In genomic region chr2:233912799-233913423, GRCh38 we compare ENCODE assay signal across 9 cellular contexts. TPM values are rescaled to one million over a fixed set of nuclear protein-coding genes. Genes with fewer than 3 reads are reported as not detected.
DNase-seq lines count a peak whose midpoint lies in the region; ATAC-seq and TF ChIP-seq lines count a peak whose summit lies in the region.
"Had no signal": no experiment of that assay in that cellular context is flagged by ENCODE, and none has a peak within 500 bp of the region (broad histone marks: within the 10 kb centered on the region; RNA-seq: fewer than 3 reads in every experiment).

No MANE protein-coding gene starts in this region.

- H3K27me3 ChIP-seq in Caco-2 (replicated peaks; ENCODE audit: control insufficient read depth, insufficient read depth, low read length) = no peaks in the 10 kb centered on the region
- peaks cover 16% of the 10 kb centered on the region for H3K27me3 ChIP-seq in CD4-positive, alpha-beta T cell (ENCODE audit: control insufficient read depth, insufficient read depth, low read length)

- H3K27ac Mint-ChIP-seq in Caco-2 (ENCODE audit: unreplicated experiment) = no peak overlapping the region
- no peak overlapping the region for H3K27ac Mint-ChIP-seq in activated naive CD8-positive, alpha-beta T cell treated with anti-CD3 and anti-CD28 coated beads, Interleukin-2, amount 10 ng/mL, durations not matched to agents 7 days and 5 days
- no peak overlapping the region for H3K27ac Mint-ChIP-seq in CD4-positive, alpha-beta T cell

- no peak for TF ChIP-seq EP300 in Ishikawa (IDR thresholded peaks at IDR 0.05; ENCODE audit: borderline replicate concordance)

- no peak overlapping the region for H3K4me3 ChIP-seq in Caco-2 (ENCODE audit: low read depth, low read length)

- peak; percentile 48 to 65 for DNase-seq in Caco-2
- DNase-seq in activated naive CD8-positive, alpha-beta T cell treated with anti-CD3 and anti-CD28 coated beads, Interleukin-2, amount 10 ng/mL, durations not matched to agents 7 days and 5 days = peak; percentile 56
- DNase-seq in left kidney (ENCODE audit: low read depth, low spot score) = peak; percentile 92
- DNase-seq in CD4-positive, alpha-beta T cell = no peak
- DNase-seq in activated CD8-positive, alpha-beta memory T cell treated with anti-CD3 and anti-CD28 coated beads, Interleukin-2, amount 50 U/mL, for 4 hours = no peak
- DNase-seq: NCI-H82 had no signal

- no peaks in the 10 kb centered on the region for H3K4me1 ChIP-seq in Caco-2

- TF ChIP-seq RAD21 in Ishikawa (IDR thresholded peaks at IDR 0.05; ENCODE audit: low read depth) = no peak

- CTCF ChIA-PET in Caco-2 (lab: Charles Lee) = interaction anchor here (0.7 kb wide), 1 partner anchor 62 kb away, joined by 3 read pairs; no protein-coding TSS in a partner anchor
- CTCF ChIA-PET in CD4-positive, alpha-beta T cell (lab: Charles Lee) = no interaction called here

- intact Hi-C loops in Caco-2 (cut with micrococcal nuclease; ENCODE audit: unreplicated experiment) = no loop called here
- intact Hi-C loops in CD4-positive, alpha-beta T cell (cut with DNase I, micrococcal nuclease) = no loop called here

- POLR2A ChIA-PET in Caco-2 (lab: Charles Lee) = no interaction called here
- POLR2A ChIA-PET in activated naive CD8-positive, alpha-beta T cell treated with anti-CD3 and anti-CD28 coated beads, Interleukin-2, amount 10 ng/mL, durations not matched to agents 7 days and 5 days (lab: Charles Lee) = no interaction called here
- POLR2A ChIA-PET in CD4-positive, alpha-beta T cell (lab: Charles Lee) = no interaction called here

- no peaks in the 10 kb centered on the region for H3K36me3 Mint-ChIP-seq in Caco-2 (ENCODE audit: insufficient read depth, unreplicated experiment)
- H3K36me3 Mint-ChIP-seq in activated naive CD8-positive, alpha-beta T cell treated with anti-CD3 and anti-CD28 coated beads, Interleukin-2, amount 10 ng/mL, durations not matched to agents 7 days and 5 days = no peaks in the 10 kb centered on the region
- H3K36me3 Mint-ChIP-seq in CD4-positive, alpha-beta T cell (ENCODE audit: low read depth) = no peaks in the 10 kb centered on the region

- BruUV-seq in Caco-2 (replicated peaks; lab: Mats Ljungman, UMichigan) = no TSS peak

- no peak for ATAC-seq in activated naive CD8-positive, alpha-beta T cell treated with anti-CD3 and anti-CD28 coated beads, Interleukin-2, amount 10 ng/mL, durations not matched to agents 7 days and 5 days (ENCODE audit: low read depth)
- ATAC-seq in CD4-positive, alpha-beta T cell (ENCODE audit: poor library complexity) = no peak
- ATAC-seq in HG02852 (IDR thresholded peaks at IDR 0.05; ENCODE audit: unreplicated experiment) = no peak
- no peak for ATAC-seq in GM21576 (IDR thresholded peaks at IDR 0.05; ENCODE audit: unreplicated experiment)

- H3K4me3 Mint-ChIP-seq in Caco-2 (ENCODE audit: unreplicated experiment) = no peak overlapping the region
- no peak overlapping the region for H3K4me3 Mint-ChIP-seq in activated naive CD8-positive, alpha-beta T cell treated with anti-CD3 and anti-CD28 coated beads, Interleukin-2, amount 10 ng/mL, durations not matched to agents 7 days and 5 days
- no peak overlapping the region for H3K4me3 Mint-ChIP-seq in CD4-positive, alpha-beta T cell

- H3K27me3 Mint-ChIP-seq in Caco-2 (ENCODE audit: insufficient read depth, unreplicated experiment) = peaks cover 12% of the 10 kb centered on the region
- H3K27me3 Mint-ChIP-seq in activated naive CD8-positive, alpha-beta T cell treated with anti-CD3 and anti-CD28 coated beads, Interleukin-2, amount 10 ng/mL, durations not matched to agents 7 days and 5 days = peaks cover 18% of the 10 kb centered on the region
- H3K27me3 Mint-ChIP-seq in CD4-positive, alpha-beta T cell = peaks cover 38% of the 10 kb centered on the region

- H3K9me3 Mint-ChIP-seq in Caco-2 (ENCODE audit: unreplicated experiment) = no peaks in the 10 kb centered on the region
- no peaks in the 10 kb centered on the region for H3K9me3 Mint-ChIP-seq in activated naive CD8-positive, alpha-beta T cell treated with anti-CD3 and anti-CD28 coated beads, Interleukin-2, amount 10 ng/mL, durations not matched to agents 7 days and 5 days
- H3K9me3 Mint-ChIP-seq in CD4-positive, alpha-beta T cell = no peaks in the 10 kb centered on the region

- TF ChIP-seq CTCF in Caco-2 (IDR thresholded peaks at IDR 0.05; ENCODE audit: insufficient read depth in 1 of 2, low read depth in 1 of 2, low read length in 1 of 2, severe bottlenecking in 1 of 2, unreplicated experiment in 1 of 2) = no peak
- TF ChIP-seq CTCF in CD4-positive, alpha-beta T cell (IDR thresholded peaks at IDR 0.05) = no peak

- H3K9me3 ChIP-seq in Caco-2 = no peaks in the 10 kb centered on the region
- H3K9me3 ChIP-seq in CD4-positive, alpha-beta T cell (ENCODE audit: control insufficient read depth, low read length) = no peaks in the 10 kb centered on the region

- no peaks in the 10 kb centered on the region for H3K4me1 Mint-ChIP-seq in Caco-2 (ENCODE audit: low read depth, unreplicated experiment)
- no peaks in the 10 kb centered on the region for H3K4me1 Mint-ChIP-seq in activated naive CD8-positive, alpha-beta T cell treated with anti-CD3 and anti-CD28 coated beads, Interleukin-2, amount 10 ng/mL, durations not matched to agents 7 days and 5 days
- H3K4me1 Mint-ChIP-seq in CD4-positive, alpha-beta T cell (ENCODE audit: low read depth) = no peaks in the 10 kb centered on the region

- H3K36me3 ChIP-seq in Caco-2 (ENCODE audit: control insufficient read depth, insufficient read depth, low read length) = no peaks in the 10 kb centered on the region

- H3K27ac ChIP-seq in CD4-positive, alpha-beta T cell (ENCODE audit: low read depth, low read length) = no peak overlapping the region

TF ChIP-seq in Ishikawa, 13 proteins besides CTCF, POLR2A, EP300 and RAD21:
- TF ChIP-seq YY1 (IDR thresholded peaks at IDR 0.05; ENCODE audit: low read depth) = no peak
- TF ChIP-seq, protein P1, sequence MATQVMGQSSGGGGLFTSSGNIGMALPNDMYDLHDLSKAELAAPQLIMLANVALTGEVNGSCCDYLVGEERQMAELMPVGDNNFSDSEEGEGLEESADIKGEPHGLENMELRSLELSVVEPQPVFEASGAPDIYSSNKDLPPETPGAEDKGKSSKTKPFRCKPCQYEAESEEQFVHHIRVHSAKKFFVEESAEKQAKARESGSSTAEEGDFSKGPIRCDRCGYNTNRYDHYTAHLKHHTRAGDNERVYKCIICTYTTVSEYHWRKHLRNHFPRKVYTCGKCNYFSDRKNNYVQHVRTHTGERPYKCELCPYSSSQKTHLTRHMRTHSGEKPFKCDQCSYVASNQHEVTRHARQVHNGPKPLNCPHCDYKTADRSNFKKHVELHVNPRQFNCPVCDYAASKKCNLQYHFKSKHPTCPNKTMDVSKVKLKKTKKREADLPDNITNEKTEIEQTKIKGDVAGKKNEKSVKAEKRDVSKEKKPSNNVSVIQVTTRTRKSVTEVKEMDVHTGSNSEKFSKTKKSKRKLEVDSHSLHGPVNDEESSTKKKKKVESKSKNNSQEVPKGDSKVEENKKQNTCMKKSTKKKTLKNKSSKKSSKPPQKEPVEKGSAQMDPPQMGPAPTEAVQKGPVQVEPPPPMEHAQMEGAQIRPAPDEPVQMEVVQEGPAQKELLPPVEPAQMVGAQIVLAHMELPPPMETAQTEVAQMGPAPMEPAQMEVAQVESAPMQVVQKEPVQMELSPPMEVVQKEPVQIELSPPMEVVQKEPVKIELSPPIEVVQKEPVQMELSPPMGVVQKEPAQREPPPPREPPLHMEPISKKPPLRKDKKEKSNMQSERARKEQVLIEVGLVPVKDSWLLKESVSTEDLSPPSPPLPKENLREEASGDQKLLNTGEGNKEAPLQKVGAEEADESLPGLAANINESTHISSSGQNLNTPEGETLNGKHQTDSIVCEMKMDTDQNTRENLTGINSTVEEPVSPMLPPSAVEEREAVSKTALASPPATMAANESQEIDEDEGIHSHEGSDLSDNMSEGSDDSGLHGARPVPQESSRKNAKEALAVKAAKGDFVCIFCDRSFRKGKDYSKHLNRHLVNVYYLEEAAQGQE (IDR thresholded peaks at IDR 0.05; ENCODE audit: low read depth) = peak; percentile 97

RNA-seq across cellular contexts. Expression of gene TRPM8, which starts 4.3 kb away (rescaled TPM):
- not detected in 2 replicates for total RNA-seq in Caco-2 (2022)
- total RNA-seq in activated naive CD8-positive, alpha-beta T cell treated with anti-CD3 and anti-CD28 coated beads, Interleukin-2, amount 10 ng/mL, durations not matched to agents 7 days and 5 days = not detected
- not detected for total RNA-seq in CD4-positive, alpha-beta T cell

RNA-seq across cellular contexts. Expression of gene HJURP, which starts 58.6 kb away (rescaled TPM):
- total RNA-seq in Caco-2 (2022) = 29.7 and 35.0 TPM in 2 replicates
- total RNA-seq in activated naive CD8-positive, alpha-beta T cell treated with anti-CD3 and anti-CD28 coated beads, Interleukin-2, amount 10 ng/mL, durations not matched to agents 7 days and 5 days = 100 to 1,000 TPM; 100 to 109 TPM
- under 1 TPM; 0.22 to 0.25 TPM for total RNA-seq in CD4-positive, alpha-beta T cell

Comparison
In these comparisons a context has a peak if more than half of its experiments do, and no peak if none do; other contexts are left out.
1. DNase-seq: peak in Caco-2 (2 of 2), activated naive CD8-positive, alpha-beta T cell treated with anti-CD3 and anti-CD28 coated beads, Interleukin-2, amount 10 ng/mL, durations not matched to agents 7 days and 5 days (single experiment) and left kidney (single experiment); none in CD4-positive, alpha-beta T cell (0 of 10) and activated CD8-positive, alpha-beta memory T cell treated with anti-CD3 and anti-CD28 coated beads, Interleukin-2, amount 50 U/mL, for 4 hours (single experiment).
2. RNA of gene HJURP, which starts 58.6 kb away (total RNA-seq): 100 to 109 TPM in activated naive CD8-positive, alpha-beta T cell treated with anti-CD3 and anti-CD28 coated beads, Interleukin-2, amount 10 ng/mL, durations not matched to agents 7 days and 5 days and 29.7 to 35.0 TPM in Caco-2; 0.22 to 0.25 TPM in CD4-positive, alpha-beta T cell; every median in the first group is over 10 times any median in the second.